ENCODE assay signal across 1 cellular context in the genomic region with DNA sequence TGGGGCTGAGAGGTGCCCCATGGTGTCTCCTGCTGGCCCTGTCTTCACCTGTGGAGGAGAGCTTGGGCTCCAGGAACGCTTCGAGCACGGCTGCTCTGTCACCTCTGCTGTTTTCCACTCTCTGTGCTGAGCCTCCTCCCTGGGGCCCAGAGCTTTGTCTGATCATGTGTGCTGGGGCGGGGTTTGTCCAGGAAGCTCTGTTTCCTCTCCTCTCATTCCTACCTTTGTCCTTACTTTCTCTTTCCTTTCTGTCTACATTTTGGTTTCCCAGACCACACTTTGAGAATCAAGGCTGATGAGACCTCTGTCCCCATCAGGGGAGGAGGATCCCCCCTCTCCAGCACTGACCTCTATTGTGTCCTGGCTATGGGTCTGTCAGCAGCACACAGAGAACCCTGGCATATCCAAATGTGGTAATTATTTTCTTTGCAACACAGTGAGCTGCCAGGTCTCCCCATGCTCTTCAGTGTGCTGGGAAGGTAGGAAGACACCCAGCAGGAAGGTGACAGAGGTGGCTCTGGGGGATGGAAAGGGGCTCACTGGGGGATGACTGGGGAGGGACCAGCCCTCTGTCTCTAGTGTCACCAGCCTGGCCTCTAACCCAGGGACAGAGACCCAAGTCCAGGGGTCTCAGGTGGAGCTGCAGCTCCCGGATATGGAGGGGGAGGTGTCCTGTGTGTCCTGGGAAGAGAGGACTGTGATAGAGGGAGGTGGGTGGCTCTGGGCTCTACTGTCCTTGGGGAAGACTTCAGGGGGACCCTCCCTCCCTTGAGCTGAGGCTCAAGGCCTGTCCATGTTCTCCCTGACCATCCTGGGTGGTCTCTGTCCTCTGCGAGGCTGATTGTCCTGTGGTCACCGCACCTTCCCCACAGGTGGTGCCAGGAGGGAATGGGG.
TF ChIP-seq lines count a peak whose summit lies in the region.

A gene (minus strand): TSS at position 128 of the 894 bp plus-strand sequence. CDS start 107 bp downstream, at position 21.

TF ChIP-seq in HepG2, 621 proteins besides CTCF, POLR2A, EP300 and RAD21 (continued from another document and continues in another):
- no peak for TF ChIP-seq NFE2L1 (CRISPR knock-in tag; IDR thresholded peaks at IDR 0.05; ENCODE audit: borderline replicate concordance)
- peak; percentile 45; the same call in 1 of the 2 replicates for TF ChIP-seq HDAC1 (CRISPR knock-in tag; IDR thresholded peaks at IDR 0.05)
- no peak for TF ChIP-seq ARNT2 (CRISPR knock-in tag; IDR thresholded peaks at IDR 0.05; ENCODE audit: low read depth)
- TF ChIP-seq RXRA (CRISPR knock-in tag; IDR thresholded peaks at IDR 0.05) = no peak; the same call in 1 of the 2 replicates
- TF ChIP-seq ZNF720 (CRISPR knock-in tag; IDR thresholded peaks at IDR 0.05) = no peak
- no peak for TF ChIP-seq ZNF354B (CRISPR knock-in tag; IDR thresholded peaks at IDR 0.05)
- peak; percentile 21; the same call in 1 of the 2 replicates for TF ChIP-seq PHF20 (CRISPR knock-in tag; IDR thresholded peaks at IDR 0.05)
- no peak for TF ChIP-seq TBX3 (IDR thresholded peaks at IDR 0.05; ENCODE audit: borderline replicate concordance)
- TF ChIP-seq ZNF136 (CRISPR knock-in tag; IDR thresholded peaks at IDR 0.05; ENCODE audit: low read depth) = no peak
- peak; percentile 96 for TF ChIP-seq ZNF768 (CRISPR knock-in tag; IDR thresholded peaks at IDR 0.05)
- TF ChIP-seq, protein P1, sequence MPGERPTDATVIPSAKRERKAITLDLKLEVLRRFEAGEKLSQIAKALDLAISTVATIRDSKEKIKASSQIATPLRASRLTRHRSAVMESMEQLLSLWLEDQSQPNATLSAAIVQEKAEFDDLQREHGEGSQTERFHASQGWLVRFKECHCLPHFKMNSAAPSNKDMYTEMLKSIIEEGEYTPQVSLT (CRISPR knock-in tag; IDR thresholded peaks at IDR 0.05; ENCODE audit: borderline replicate concordance, low read depth) = no peak
- TF ChIP-seq, protein P2, sequence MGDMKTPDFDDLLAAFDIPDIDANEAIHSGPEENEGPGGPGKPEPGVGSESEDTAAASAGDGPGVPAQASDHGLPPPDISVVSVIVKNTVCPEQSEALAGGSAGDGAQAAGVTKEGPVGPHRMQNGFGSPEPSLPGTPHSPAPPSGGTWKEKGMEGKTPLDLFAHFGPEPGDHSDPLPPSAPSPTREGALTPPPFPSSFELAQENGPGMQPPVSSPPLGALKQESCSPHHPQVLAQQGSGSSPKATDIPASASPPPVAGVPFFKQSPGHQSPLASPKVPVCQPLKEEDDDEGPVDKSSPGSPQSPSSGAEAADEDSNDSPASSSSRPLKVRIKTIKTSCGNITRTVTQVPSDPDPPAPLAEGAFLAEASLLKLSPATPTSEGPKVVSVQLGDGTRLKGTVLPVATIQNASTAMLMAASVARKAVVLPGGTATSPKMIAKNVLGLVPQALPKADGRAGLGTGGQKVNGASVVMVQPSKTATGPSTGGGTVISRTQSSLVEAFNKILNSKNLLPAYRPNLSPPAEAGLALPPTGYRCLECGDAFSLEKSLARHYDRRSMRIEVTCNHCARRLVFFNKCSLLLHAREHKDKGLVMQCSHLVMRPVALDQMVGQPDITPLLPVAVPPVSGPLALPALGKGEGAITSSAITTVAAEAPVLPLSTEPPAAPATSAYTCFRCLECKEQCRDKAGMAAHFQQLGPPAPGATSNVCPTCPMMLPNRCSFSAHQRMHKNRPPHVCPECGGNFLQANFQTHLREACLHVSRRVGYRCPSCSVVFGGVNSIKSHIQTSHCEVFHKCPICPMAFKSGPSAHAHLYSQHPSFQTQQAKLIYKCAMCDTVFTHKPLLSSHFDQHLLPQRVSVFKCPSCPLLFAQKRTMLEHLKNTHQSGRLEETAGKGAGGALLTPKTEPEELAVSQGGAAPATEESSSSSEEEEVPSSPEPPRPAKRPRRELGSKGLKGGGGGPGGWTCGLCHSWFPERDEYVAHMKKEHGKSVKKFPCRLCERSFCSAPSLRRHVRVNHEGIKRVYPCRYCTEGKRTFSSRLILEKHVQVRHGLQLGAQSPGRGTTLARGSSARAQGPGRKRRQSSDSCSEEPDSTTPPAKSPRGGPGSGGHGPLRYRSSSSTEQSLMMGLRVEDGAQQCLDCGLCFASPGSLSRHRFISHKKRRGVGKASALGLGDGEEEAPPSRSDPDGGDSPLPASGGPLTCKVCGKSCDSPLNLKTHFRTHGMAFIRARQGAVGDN (CRISPR knock-in tag; IDR thresholded peaks at IDR 0.05) = peak; percentile 69
- no peak for TF ChIP-seq ZSCAN30 (CRISPR knock-in tag; IDR thresholded peaks at IDR 0.05)
- no peak for TF ChIP-seq ZSCAN25 (CRISPR knock-in tag; IDR thresholded peaks at IDR 0.05)
- TF ChIP-seq ZNF562 (CRISPR knock-in tag; IDR thresholded peaks at IDR 0.05; ENCODE audit: borderline replicate concordance) = no peak
- no peak for TF ChIP-seq ATAD3A (CRISPR knock-in tag; IDR thresholded peaks at IDR 0.05)
- TF ChIP-seq CBX1 (IDR thresholded peaks at IDR 0.05; ENCODE audit: low read depth) = no peak
- TF ChIP-seq, protein P3, sequence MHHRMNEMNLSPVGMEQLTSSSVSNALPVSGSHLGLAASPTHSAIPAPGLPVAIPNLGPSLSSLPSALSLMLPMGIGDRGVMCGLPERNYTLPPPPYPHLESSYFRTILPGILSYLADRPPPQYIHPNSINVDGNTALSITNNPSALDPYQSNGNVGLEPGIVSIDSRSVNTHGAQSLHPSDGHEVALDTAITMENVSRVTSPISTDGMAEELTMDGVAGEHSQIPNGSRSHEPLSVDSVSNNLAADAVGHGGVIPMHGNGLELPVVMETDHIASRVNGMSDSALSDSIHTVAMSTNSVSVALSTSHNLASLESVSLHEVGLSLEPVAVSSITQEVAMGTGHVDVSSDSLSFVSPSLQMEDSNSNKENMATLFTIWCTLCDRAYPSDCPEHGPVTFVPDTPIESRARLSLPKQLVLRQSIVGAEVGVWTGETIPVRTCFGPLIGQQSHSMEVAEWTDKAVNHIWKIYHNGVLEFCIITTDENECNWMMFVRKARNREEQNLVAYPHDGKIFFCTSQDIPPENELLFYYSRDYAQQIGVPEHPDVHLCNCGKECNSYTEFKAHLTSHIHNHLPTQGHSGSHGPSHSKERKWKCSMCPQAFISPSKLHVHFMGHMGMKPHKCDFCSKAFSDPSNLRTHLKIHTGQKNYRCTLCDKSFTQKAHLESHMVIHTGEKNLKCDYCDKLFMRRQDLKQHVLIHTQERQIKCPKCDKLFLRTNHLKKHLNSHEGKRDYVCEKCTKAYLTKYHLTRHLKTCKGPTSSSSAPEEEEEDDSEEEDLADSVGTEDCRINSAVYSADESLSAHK (CRISPR knock-in tag; IDR thresholded peaks at IDR 0.05; ENCODE audit: borderline replicate concordance) = no peak
- TF ChIP-seq, protein P4, sequence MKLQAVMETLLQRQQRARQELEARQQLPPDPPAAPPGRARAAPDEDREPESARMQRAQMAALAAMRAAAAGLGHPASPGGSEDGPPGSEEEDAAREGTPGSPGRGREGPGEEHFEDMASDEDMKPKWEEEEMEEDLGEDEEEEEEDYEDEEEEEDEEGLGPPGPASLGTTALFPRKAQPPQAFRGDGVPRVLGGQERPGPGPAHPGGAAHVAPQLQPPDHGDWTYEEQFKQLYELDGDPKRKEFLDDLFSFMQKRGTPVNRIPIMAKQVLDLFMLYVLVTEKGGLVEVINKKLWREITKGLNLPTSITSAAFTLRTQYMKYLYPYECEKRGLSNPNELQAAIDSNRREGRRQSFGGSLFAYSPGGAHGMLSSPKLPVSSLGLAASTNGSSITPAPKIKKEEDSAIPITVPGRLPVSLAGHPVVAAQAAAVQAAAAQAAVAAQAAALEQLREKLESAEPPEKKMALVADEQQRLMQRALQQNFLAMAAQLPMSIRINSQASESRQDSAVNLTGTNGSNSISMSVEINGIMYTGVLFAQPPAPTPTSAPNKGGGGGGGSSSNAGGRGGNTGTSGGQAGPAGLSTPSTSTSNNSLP (IDR thresholded peaks at IDR 0.05; ENCODE audit: low read depth, low read length) = no peak
- 0 out of 2 replicates have a peak, but pooled peaks have one; percentile 34 for TF ChIP-seq ZKSCAN8 (CRISPR knock-in tag; IDR thresholded peaks at IDR 0.05; ENCODE audit: borderline replicate concordance)
- TF ChIP-seq PRPF4 (IDR thresholded peaks at IDR 0.05; ENCODE audit: low read depth, low read length, poor library complexity, severe bottlenecking) = no peak
- TF ChIP-seq ZNF205 (CRISPR knock-in tag; IDR thresholded peaks at IDR 0.05) = 0 out of 2 replicates have a peak, but pooled peaks have one; percentile 32
- TF ChIP-seq, protein P5, sequence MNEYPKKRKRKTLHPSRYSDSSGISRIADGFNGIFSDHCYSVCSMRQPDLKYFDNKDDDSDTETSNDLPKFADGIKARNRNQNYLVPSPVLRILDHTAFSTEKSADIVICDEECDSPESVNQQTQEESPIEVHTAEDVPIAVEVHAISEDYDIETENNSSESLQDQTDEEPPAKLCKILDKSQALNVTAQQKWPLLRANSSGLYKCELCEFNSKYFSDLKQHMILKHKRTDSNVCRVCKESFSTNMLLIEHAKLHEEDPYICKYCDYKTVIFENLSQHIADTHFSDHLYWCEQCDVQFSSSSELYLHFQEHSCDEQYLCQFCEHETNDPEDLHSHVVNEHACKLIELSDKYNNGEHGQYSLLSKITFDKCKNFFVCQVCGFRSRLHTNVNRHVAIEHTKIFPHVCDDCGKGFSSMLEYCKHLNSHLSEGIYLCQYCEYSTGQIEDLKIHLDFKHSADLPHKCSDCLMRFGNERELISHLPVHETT (CRISPR knock-in tag; conservative IDR thresholded peaks at IDR 0.05) = no peak
- TF ChIP-seq, protein P6, sequence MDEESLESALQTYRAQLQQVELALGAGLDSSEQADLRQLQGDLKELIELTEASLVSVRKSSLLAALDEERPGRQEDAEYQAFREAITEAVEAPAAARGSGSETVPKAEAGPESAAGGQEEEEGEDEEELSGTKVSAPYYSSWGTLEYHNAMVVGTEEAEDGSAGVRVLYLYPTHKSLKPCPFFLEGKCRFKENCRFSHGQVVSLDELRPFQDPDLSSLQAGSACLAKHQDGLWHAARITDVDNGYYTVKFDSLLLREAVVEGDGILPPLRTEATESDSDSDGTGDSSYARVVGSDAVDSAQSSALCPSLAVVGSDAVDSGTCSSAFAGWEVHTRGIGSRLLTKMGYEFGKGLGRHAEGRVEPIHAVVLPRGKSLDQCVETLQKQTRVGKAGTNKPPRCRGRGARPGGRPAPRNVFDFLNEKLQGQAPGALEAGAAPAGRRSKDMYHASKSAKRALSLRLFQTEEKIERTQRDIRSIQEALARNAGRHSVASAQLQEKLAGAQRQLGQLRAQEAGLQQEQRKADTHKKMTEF (CRISPR knock-in tag; IDR thresholded peaks at IDR 0.05) = 0 out of 2 replicates have a peak, but pooled peaks have one; percentile 29
- TF ChIP-seq KDM6A (CRISPR knock-in tag; IDR thresholded peaks at IDR 0.05; ENCODE audit: low read depth) = 0 out of 2 replicates have a peak, but pooled peaks have one; percentile 14
- no peak for TF ChIP-seq ZNF605 (CRISPR knock-in tag; IDR thresholded peaks at IDR 0.05)
- no peak for TF ChIP-seq KLF15 (CRISPR knock-in tag; IDR thresholded peaks at IDR 0.05; ENCODE audit: borderline replicate concordance)
- TF ChIP-seq, protein P7, sequence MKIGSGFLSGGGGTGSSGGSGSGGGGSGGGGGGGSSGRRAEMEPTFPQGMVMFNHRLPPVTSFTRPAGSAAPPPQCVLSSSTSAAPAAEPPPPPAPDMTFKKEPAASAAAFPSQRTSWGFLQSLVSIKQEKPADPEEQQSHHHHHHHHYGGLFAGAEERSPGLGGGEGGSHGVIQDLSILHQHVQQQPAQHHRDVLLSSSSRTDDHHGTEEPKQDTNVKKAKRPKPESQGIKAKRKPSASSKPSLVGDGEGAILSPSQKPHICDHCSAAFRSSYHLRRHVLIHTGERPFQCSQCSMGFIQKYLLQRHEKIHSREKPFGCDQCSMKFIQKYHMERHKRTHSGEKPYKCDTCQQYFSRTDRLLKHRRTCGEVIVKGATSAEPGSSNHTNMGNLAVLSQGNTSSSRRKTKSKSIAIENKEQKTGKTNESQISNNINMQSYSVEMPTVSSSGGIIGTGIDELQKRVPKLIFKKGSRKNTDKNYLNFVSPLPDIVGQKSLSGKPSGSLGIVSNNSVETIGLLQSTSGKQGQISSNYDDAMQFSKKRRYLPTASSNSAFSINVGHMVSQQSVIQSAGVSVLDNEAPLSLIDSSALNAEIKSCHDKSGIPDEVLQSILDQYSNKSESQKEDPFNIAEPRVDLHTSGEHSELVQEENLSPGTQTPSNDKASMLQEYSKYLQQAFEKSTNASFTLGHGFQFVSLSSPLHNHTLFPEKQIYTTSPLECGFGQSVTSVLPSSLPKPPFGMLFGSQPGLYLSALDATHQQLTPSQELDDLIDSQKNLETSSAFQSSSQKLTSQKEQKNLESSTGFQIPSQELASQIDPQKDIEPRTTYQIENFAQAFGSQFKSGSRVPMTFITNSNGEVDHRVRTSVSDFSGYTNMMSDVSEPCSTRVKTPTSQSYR (CRISPR knock-in tag; IDR thresholded peaks at IDR 0.05; ENCODE audit: borderline replicate concordance) = no peak
- no peak for TF ChIP-seq REL (CRISPR knock-in tag; conservative IDR thresholded peaks at IDR 0.05)
- TF ChIP-seq, protein P8, sequence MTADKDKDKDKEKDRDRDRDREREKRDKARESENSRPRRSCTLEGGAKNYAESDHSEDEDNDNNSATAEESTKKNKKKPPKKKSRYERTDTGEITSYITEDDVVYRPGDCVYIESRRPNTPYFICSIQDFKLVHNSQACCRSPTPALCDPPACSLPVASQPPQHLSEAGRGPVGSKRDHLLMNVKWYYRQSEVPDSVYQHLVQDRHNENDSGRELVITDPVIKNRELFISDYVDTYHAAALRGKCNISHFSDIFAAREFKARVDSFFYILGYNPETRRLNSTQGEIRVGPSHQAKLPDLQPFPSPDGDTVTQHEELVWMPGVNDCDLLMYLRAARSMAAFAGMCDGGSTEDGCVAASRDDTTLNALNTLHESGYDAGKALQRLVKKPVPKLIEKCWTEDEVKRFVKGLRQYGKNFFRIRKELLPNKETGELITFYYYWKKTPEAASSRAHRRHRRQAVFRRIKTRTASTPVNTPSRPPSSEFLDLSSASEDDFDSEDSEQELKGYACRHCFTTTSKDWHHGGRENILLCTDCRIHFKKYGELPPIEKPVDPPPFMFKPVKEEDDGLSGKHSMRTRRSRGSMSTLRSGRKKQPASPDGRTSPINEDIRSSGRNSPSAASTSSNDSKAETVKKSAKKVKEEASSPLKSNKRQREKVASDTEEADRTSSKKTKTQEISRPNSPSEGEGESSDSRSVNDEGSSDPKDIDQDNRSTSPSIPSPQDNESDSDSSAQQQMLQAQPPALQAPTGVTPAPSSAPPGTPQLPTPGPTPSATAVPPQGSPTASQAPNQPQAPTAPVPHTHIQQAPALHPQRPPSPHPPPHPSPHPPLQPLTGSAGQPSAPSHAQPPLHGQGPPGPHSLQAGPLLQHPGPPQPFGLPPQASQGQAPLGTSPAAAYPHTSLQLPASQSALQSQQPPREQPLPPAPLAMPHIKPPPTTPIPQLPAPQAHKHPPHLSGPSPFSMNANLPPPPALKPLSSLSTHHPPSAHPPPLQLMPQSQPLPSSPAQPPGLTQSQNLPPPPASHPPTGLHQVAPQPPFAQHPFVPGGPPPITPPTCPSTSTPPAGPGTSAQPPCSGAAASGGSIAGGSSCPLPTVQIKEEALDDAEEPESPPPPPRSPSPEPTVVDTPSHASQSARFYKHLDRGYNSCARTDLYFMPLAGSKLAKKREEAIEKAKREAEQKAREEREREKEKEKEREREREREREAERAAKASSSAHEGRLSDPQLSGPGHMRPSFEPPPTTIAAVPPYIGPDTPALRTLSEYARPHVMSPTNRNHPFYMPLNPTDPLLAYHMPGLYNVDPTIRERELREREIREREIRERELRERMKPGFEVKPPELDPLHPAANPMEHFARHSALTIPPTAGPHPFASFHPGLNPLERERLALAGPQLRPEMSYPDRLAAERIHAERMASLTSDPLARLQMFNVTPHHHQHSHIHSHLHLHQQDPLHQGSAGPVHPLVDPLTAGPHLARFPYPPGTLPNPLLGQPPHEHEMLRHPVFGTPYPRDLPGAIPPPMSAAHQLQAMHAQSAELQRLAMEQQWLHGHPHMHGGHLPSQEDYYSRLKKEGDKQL (CRISPR knock-in tag; IDR thresholded peaks at IDR 0.05; ENCODE audit: low read depth) = no peak
- TF ChIP-seq NAIF1 (CRISPR knock-in tag; IDR thresholded peaks at IDR 0.05; ENCODE audit: borderline replicate concordance) = no peak
